8 cellular contexts compared by ENCODE assay signal in genomic region chr17:79188048-79188447, GRCh38.
A peak's percentile ranks its signal among the peaks of the same experiment; 100 is the strongest.
DNase-seq lines count a peak whose midpoint lies in the region; ATAC-seq and TF ChIP-seq lines count a peak whose summit lies in the region.

No MANE protein-coding gene starts in this region.

- H3K4me3 ChIP-seq in KMS-11 (IDR thresholded peaks at IDR 0.05; ENCODE audit: insufficient read depth, low read depth, low read length) (no peak overlapping the region), astrocyte of the spinal cord (ENCODE audit: low read depth, low read length) (no peak overlapping the region), uterus (no peak overlapping the region)

- no peak overlapping the region for H3K9ac ChIP-seq in KMS-11

- H2AFZ ChIP-seq in KMS-11 (ENCODE audit: low read depth), result no peak overlapping the region

- H3K36me3 ChIP-seq in KMS-11 (ENCODE audit: insufficient read depth) (no peaks in the 10 kb centered on the region), uterus (no peaks in the 10 kb centered on the region)

- H3K27me3 ChIP-seq in KMS-11 (ENCODE audit: insufficient read depth, low read depth) (peaks cover 91% of the 10 kb centered on the region), uterus (no peaks in the 10 kb centered on the region)

- H3K4me2 ChIP-seq in KMS-11, result no peak overlapping the region

- no peak for ATAC-seq in HG03280 (IDR thresholded peaks at IDR 0.05; ENCODE audit: unreplicated experiment)

- no peak overlapping the region for H3K27ac ChIP-seq in KMS-11
- H3K27ac ChIP-seq in uterus, result no peak overlapping the region

- no peaks in the 10 kb centered on the region for H4K20me1 ChIP-seq in KMS-11 (ENCODE audit: insufficient read depth)

- H3K9me3 ChIP-seq in uterus, result no peaks in the 10 kb centered on the region

- H3K79me2 ChIP-seq in KMS-11 (ENCODE audit: insufficient read depth, low read depth), result no peaks in the 10 kb centered on the region

- in situ Hi-C loops in astrocyte of the spinal cord (cut with HindIII; ENCODE audit: low sequenced_read_pairs), result no loop called here

- peak; percentile 59 for TF ChIP-seq CTCF in KMS-11 (conservative IDR thresholded peaks at IDR 0.05; ENCODE audit: low read depth, low read length)
- TF ChIP-seq CTCF in astrocyte of the spinal cord (IDR thresholded peaks at IDR 0.05; ENCODE audit: low read depth, low read length), result peak; percentile 50
- peak in 1 of 4 experiments; percentile 17 for TF ChIP-seq CTCF in uterus (IDR thresholded peaks at IDR 0.05)

- TF ChIP-seq POLR2A in uterus (IDR thresholded peaks at IDR 0.05), result no peak

- DNase-seq in ELR (ENCODE audit: low read depth) (peak; percentile 40), astrocyte of the spinal cord (ENCODE audit: low read depth, low spot score) (no peak), lung microvascular endothelial cell (ENCODE audit: low read depth in 2 of 2) (peak; percentile 9 to 25), NCI-H2081 treated with DMSO at 0.1 percent for 48 hours (lab: John Stamatoyannopoulos, UW) (no peak), uterus (no peak)
- DNase-seq in NK-92 treated with Interleukin-12 subunit alpha and Interleukin-12 subunit beta, amount 100 ng/mL, for 24 hours (lab: John Stamatoyannopoulos, UW), result no peak

- H3K4me1 ChIP-seq in KMS-11 (ENCODE audit: low read depth, poor library complexity, severe bottlenecking), result no peaks in the 10 kb centered on the region
- H3K4me1 ChIP-seq in uterus, result no peaks in the 10 kb centered on the region

- intact Hi-C loops in uterus (cut with DNase I; ENCODE audit: low total_unique reads), result no loop called here

Comparison
In these comparisons a context has a peak if more than half of its experiments do, and no peak if none do; other contexts are left out.
1. DNase-seq: peak in ELR (single experiment) and lung microvascular endothelial cell (2 of 2); none in astrocyte of the spinal cord (single experiment), NCI-H2081 treated with DMSO at 0.1 percent for 48 hours (single experiment), NK-92 treated with Interleukin-12 subunit alpha and Interleukin-12 subunit beta, amount 100 ng/mL, for 24 hours (single experiment) and uterus (0 of 2).